Comparison of ENCODE assay signal across 8 cellular contexts in genomic region chr16:47037396-47037745, GRCh38.
DNase-seq lines count a peak whose midpoint lies in the region; ATAC-seq and TF ChIP-seq lines count a peak whose summit lies in the region.

No MANE protein-coding gene starts in this region.

- H4K20me1 ChIP-seq in PC-9 (ENCODE audit: insufficient read depth), result no peaks in the 10 kb centered on the region

- WGBS in body of pancreas, 2 donors, result 0 to 4% methylated on average over 1 to 24 of the region's 24 CpGs

- H3K9me3 ChIP-seq in PC-9 (ENCODE audit: insufficient read depth, low read depth) (no peaks in the 10 kb centered on the region), body of pancreas (no peaks in the 10 kb centered on the region)

- H2AFZ ChIP-seq in PC-9, result peak overlapping the region; percentile 95

- H3K36me3 ChIP-seq in PC-9 (ENCODE audit: low read depth) (no peaks in the 10 kb centered on the region), body of pancreas (replicated peaks in 1 of 2; ENCODE audit: insufficient read depth in 1 of 2, low read depth in 2 of 2) (no peaks in the 10 kb centered on the region)

- TF ChIP-seq CTCF in PC-9 (conservative IDR thresholded peaks at IDR 0.05), result no peak
- TF ChIP-seq CTCF in body of pancreas (IDR thresholded peaks at IDR 0.05), result no peak

- H3F3A ChIP-seq in PC-9 (ENCODE audit: insufficient read depth, low read depth), result no peaks in the 10 kb centered on the region

- H3K9me2 ChIP-seq in PC-9 (ENCODE audit: insufficient read depth), result no peaks in the 10 kb centered on the region

- no TSS peak for BruUV-seq in PC-9 (replicated peaks; lab: Mats Ljungman, UMichigan)

- no peak for TF ChIP-seq POLR2A in body of pancreas (IDR thresholded peaks at IDR 0.05)

- DNase-seq in PC-9, result no peak
- peak in 3 of 4 donors; percentile 7 to 29 (median 24) for DNase-seq in body of pancreas
- peak; percentile 6 for DNase-seq in kidney tubule cell (ENCODE audit: low spot score)
- peak; percentile 14 to 35 for DNase-seq in stimulated activated CD4-positive, alpha-beta T cell treated with anti-CD3 and anti-CD28 coated beads, Interleukin-4, amount 100 ng/mL, for 4 hours
- no peak for DNase-seq in midbrain (lab: John Stamatoyannopoulos, UW)
- no peak for DNase-seq in GM03348 (ENCODE audit: low spot score)

- POLR2A ChIA-PET in PC-9 (lab: Charles Lee; ENCODE audit: unreplicated experiment), result no interaction called here

- H3K4me1 ChIP-seq in PC-9 (replicated peaks; ENCODE audit: insufficient read depth) (no peaks in the 10 kb centered on the region), body of pancreas (peaks cover 5% of the 10 kb centered on the region)

- H3K4me3 ChIP-seq in PC-9 (peak overlapping the region; percentile 71), body of pancreas (peak overlapping the region; percentile 13 to 16)

- H3K79me2 ChIP-seq in PC-9 (ENCODE audit: low read depth), result no peaks in the 10 kb centered on the region

- CTCF ChIA-PET in PC-9 (lab: Charles Lee), result interaction anchor here (0.7 to 2.4 kb wide), 7 partner anchors 36 to 1586 kb away, joined by 3 to 16 read pairs (median 6); partner anchors contain the start of genes ITFG1 and PHKB

- intact Hi-C loops in PC-9 (cut with micrococcal nuclease; ENCODE audit: unreplicated experiment) (loop anchor here (2.0 kb wide), 2 partner anchors 105 to 1127 kb away; partner anchors contain the start of gene NETO2), body of pancreas (cut with DNase I) (no loop called here)

- H3K4me2 ChIP-seq in PC-9, result peak overlapping the region; percentile 97

- H3K27me3 ChIP-seq in PC-9 (ENCODE audit: insufficient read depth, low read depth) (no peaks in the 10 kb centered on the region), body of pancreas (no peaks in the 10 kb centered on the region)

- peak; percentile 27 for ATAC-seq in GM18517 (IDR thresholded peaks at IDR 0.05; ENCODE audit: unreplicated experiment)
- ATAC-seq in HG02678 (IDR thresholded peaks at IDR 0.05; ENCODE audit: unreplicated experiment), result peak; percentile 38
- peak; percentile 28 for ATAC-seq in body of pancreas

- no peak overlapping the region for H3K27ac ChIP-seq in PC-9
- no peak overlapping the region for H3K27ac ChIP-seq in body of pancreas

Comparison
In these comparisons a context has a peak if more than half of its experiments do, and no peak if none do; other contexts are left out.
1. DNase-seq: peak in body of pancreas (3 of 4), kidney tubule cell (single experiment) and stimulated activated CD4-positive, alpha-beta T cell treated with anti-CD3 and anti-CD28 coated beads, Interleukin-4, amount 100 ng/mL, for 4 hours (2 of 2); none in PC-9 (0 of 2), midbrain (single experiment) and GM03348 (single experiment).
2. Peak in every context shown above with its lines, with median percentiles within 50 percentile points of each other: ATAC-seq.